36 cellular contexts compared by ENCODE assay signal in genomic region chr19:7624810-7625209, GRCh38. TPM values are rescaled to one million over a fixed set of nuclear protein-coding genes. Genes with fewer than 3 reads are reported as not detected.
"Had no signal": no experiment of that assay in that cellular context is flagged by ENCODE, and none has a peak within 500 bp of the region (broad histone marks: within the 10 kb centered on the region; RNA-seq: fewer than 3 reads in every experiment).

No MANE protein-coding gene starts in this region.

- DNase-seq: activated B cell treated with CpG ODN at 0.5 μM for 24 hours; activated CD4-positive, alpha-beta memory T cell treated with anti-CD3 and anti-CD28 coated beads for 36 hours; activated CD4-positive, alpha-beta T cell treated with anti-CD3 and anti-CD28 coated beads for 4 hours; activated CD4-positive, alpha-beta T cell treated with anti-CD3 and anti-CD28 coated beads, Interleukin-2, amount 10 ng/mL, durations not matched to agents 24 days and 14 days; activated CD4-positive, alpha-beta T cell treated with anti-CD3 and anti-CD28 coated beads, Interleukin-2, amount 50 U/mL, for 1 hour; activated CD4-positive, alpha-beta T cell treated with anti-CD3 and anti-CD28 coated beads, Interleukin-2, amount 50 U/mL, for 4 hours; activated CD4-positive, CD25-positive, alpha-beta regulatory T cell treated with anti-CD3 and anti-CD28 coated beads, Interleukin-2, amount 50 U/mL, for 72 hours; activated CD8-positive, alpha-beta T cell treated with anti-CD3 and anti-CD28 coated beads for 36 hours; activated effector memory CD4-positive, alpha-beta T cell treated with anti-CD3 and anti-CD28 coated beads, Interleukin-2, amount 50 U/mL, for 16 hours; activated gamma-delta T cell treated with Interleukin-2 at 50 U/mL for 16 hours; activated naive CD4-positive, alpha-beta T cell; activated naive CD4-positive, alpha-beta T cell treated with anti-CD3 and anti-CD28 coated beads for 36 hours; activated naive CD4-positive, alpha-beta T cell treated with anti-CD3 and anti-CD28 coated beads, Interleukin-2, amount 50 U/mL, for 16 hours; activated naive CD8-positive, alpha-beta T cell treated with anti-CD3 and anti-CD28 coated beads for 36 hours; activated T-cell treated with anti-CD3 and anti-CD28 coated beads for 4 hours; activated T-cell treated with anti-CD3 and anti-CD28 coated beads, Interleukin-2, amount 50 U/mL, for 1 hour; activated T-cell treated with anti-CD3 and anti-CD28 coated beads, Interleukin-2, amount 50 U/mL, for 4 hours; activated T-cell treated with anti-CD3 and anti-CD28 coated beads, Interleukin-2, amount 50 U/mL, for 72 hours; adrenal gland; amniotic stem cell; aorta; brain microvascular endothelial cell; central memory CD4-positive, alpha-beta T cell; T-helper 2 cell; T-helper 9 cell had no signal

- H3K4me3 Mint-ChIP-seq: activated B cell treated with CpG ODN at 0.5 μM for 24 hours; activated CD4-positive, alpha-beta memory T cell treated with anti-CD3 and anti-CD28 coated beads for 36 hours; activated CD4-positive, alpha-beta T cell treated with anti-CD3 and anti-CD28 coated beads, Interleukin-2, amount 10 ng/mL, durations not matched to agents 24 days and 14 days; activated CD8-positive, alpha-beta T cell treated with anti-CD3 and anti-CD28 coated beads for 36 hours; activated naive CD4-positive, alpha-beta T cell treated with anti-CD3 and anti-CD28 coated beads for 36 hours; activated naive CD8-positive, alpha-beta T cell treated with anti-CD3 and anti-CD28 coated beads for 36 hours; activated T-cell treated with anti-CD3 and anti-CD28 coated beads, Interleukin-2, amount 50 U/mL, for 4 hours; activated T-cell treated with anti-CD3 and anti-CD28 coated beads, Interleukin-2, amount 50 U/mL, for 72 hours; activated T-helper 1 cell treated with anti-CD3 and anti-CD28 coated beads, Interleukin-12 subunit alpha, Interleukin-12 subunit beta, Interleukin-2, Interleukin-4 antibody, amounts not matched to agents 30 ng/mL and 10 ng/mL and 1 ng/mL, durations not matched to agents 14 hours and 24 hours and 36 hours; activated T-helper 17 cell treated with anti-CD3 and anti-CD28 coated beads, Interleukin-2, amount 50 U/mL, for 72 hours; T-helper 2 cell treated with Interferon-gamma antibody and Interleukin-4, amounts not matched to agents 5 μg/mL and 100 μg/mL, for 36 hours had no signal

- H3K27me3 ChIP-seq: adrenal gland, body of pancreas, brain microvascular endothelial cell, breast epithelium had no signal

- H3K9me3 ChIP-seq: adrenal gland, body of pancreas, breast epithelium had no signal

- H3K4me3 ChIP-seq: adrenal gland, body of pancreas, breast epithelium had no signal

- FAIRE-seq: astrocyte, TTC549 had no signal

- ATAC-seq: activated CD8-positive, alpha-beta T cell treated with anti-CD3 and anti-CD28 coated beads for 36 hours; activated naive CD4-positive, alpha-beta T cell treated with anti-CD3 and anti-CD28 coated beads, Interleukin-2, amount 50 U/mL, for 72 hours; activated T-cell treated with anti-CD3 and anti-CD28 coated beads, Interleukin-2, amount 50 U/mL, for 4 hours; activated T-cell treated with anti-CD3 and anti-CD28 coated beads, Interleukin-2, amount 50 U/mL, for 72 hours; activated T-helper 17 cell treated with anti-CD3 and anti-CD28 coated beads, Interleukin-2, amount 50 U/mL, for 72 hours; body of pancreas had no signal

- H3K27ac Mint-ChIP-seq: activated B cell treated with CpG ODN at 0.5 μM for 24 hours; activated CD4-positive, alpha-beta memory T cell treated with anti-CD3 and anti-CD28 coated beads for 36 hours; activated CD4-positive, alpha-beta T cell treated with anti-CD3 and anti-CD28 coated beads, Interleukin-2, amount 10 ng/mL, durations not matched to agents 24 days and 14 days; activated CD8-positive, alpha-beta T cell treated with anti-CD3 and anti-CD28 coated beads for 36 hours; activated naive CD4-positive, alpha-beta T cell treated with anti-CD3 and anti-CD28 coated beads for 36 hours; activated naive CD8-positive, alpha-beta T cell treated with anti-CD3 and anti-CD28 coated beads for 36 hours; activated T-cell treated with anti-CD3 and anti-CD28 coated beads, Interleukin-2, amount 50 U/mL, for 72 hours; activated T-helper 1 cell treated with anti-CD3 and anti-CD28 coated beads, Interleukin-12 subunit alpha, Interleukin-12 subunit beta, Interleukin-2, Interleukin-4 antibody, amounts not matched to agents 30 ng/mL and 10 ng/mL and 1 ng/mL, durations not matched to agents 14 hours and 24 hours and 36 hours; activated T-helper 17 cell treated with anti-CD3 and anti-CD28 coated beads, Interleukin-2, amount 50 U/mL, for 72 hours; T-helper 2 cell treated with Interferon-gamma antibody and Interleukin-4, amounts not matched to agents 5 μg/mL and 100 μg/mL, for 36 hours had no signal

- H3K27ac ChIP-seq: adrenal gland, body of pancreas, brain microvascular endothelial cell, breast epithelium, VCaP had no signal

- H3K9me3 Mint-ChIP-seq: activated B cell treated with CpG ODN at 0.5 μM for 24 hours; activated CD4-positive, alpha-beta memory T cell treated with anti-CD3 and anti-CD28 coated beads for 36 hours; activated CD4-positive, alpha-beta T cell treated with anti-CD3 and anti-CD28 coated beads, Interleukin-2, amount 10 ng/mL, durations not matched to agents 24 days and 14 days; activated CD8-positive, alpha-beta T cell treated with anti-CD3 and anti-CD28 coated beads for 36 hours; activated naive CD4-positive, alpha-beta T cell treated with anti-CD3 and anti-CD28 coated beads for 36 hours; activated naive CD4-positive, alpha-beta T cell treated with anti-CD3 and anti-CD28 coated beads, Interleukin-2, amount 50 U/mL, for 72 hours; activated naive CD8-positive, alpha-beta T cell treated with anti-CD3 and anti-CD28 coated beads for 36 hours; activated T-cell treated with anti-CD3 and anti-CD28 coated beads, Interleukin-2, amount 50 U/mL, for 4 hours; activated T-cell treated with anti-CD3 and anti-CD28 coated beads, Interleukin-2, amount 50 U/mL, for 72 hours; activated T-helper 1 cell treated with anti-CD3 and anti-CD28 coated beads, Interleukin-12 subunit alpha, Interleukin-12 subunit beta, Interleukin-2, Interleukin-4 antibody, amounts not matched to agents 30 ng/mL and 10 ng/mL and 1 ng/mL, durations not matched to agents 14 hours and 24 hours and 36 hours; activated T-helper 17 cell treated with anti-CD3 and anti-CD28 coated beads, Interleukin-2, amount 50 U/mL, for 72 hours; T-helper 2 cell treated with Interferon-gamma antibody and Interleukin-4, amounts not matched to agents 5 μg/mL and 100 μg/mL, for 36 hours had no signal

- H3K27me3 Mint-ChIP-seq: activated B cell treated with CpG ODN at 0.5 μM for 24 hours; activated CD4-positive, alpha-beta memory T cell treated with anti-CD3 and anti-CD28 coated beads for 36 hours; activated CD4-positive, alpha-beta T cell treated with anti-CD3 and anti-CD28 coated beads, Interleukin-2, amount 10 ng/mL, durations not matched to agents 24 days and 14 days; activated CD8-positive, alpha-beta T cell treated with anti-CD3 and anti-CD28 coated beads for 36 hours; activated naive CD8-positive, alpha-beta T cell treated with anti-CD3 and anti-CD28 coated beads for 36 hours; activated T-helper 17 cell treated with anti-CD3 and anti-CD28 coated beads, Interleukin-2, amount 50 U/mL, for 72 hours had no signal

RNA-seq across cellular contexts. Expression of gene PCP2, which starts 8.7 kb away (rescaled TPM):
- total RNA-seq: activated CD8-positive, alpha-beta memory T cell treated with anti-CD3 and anti-CD28 coated beads for 36 hours; aorta; astrocyte; body of pancreas; cardiac septum had no signal
- polyA plus RNA-seq: aorta had no signal

RNA-seq across cellular contexts. Expression of gene CAMSAP3, which starts 29.1 kb away (rescaled TPM):
- total RNA-seq: aorta, cardiac septum had no signal
